Comparison of ENCODE assay signal across 8 cellular contexts in the genomic region with DNA sequence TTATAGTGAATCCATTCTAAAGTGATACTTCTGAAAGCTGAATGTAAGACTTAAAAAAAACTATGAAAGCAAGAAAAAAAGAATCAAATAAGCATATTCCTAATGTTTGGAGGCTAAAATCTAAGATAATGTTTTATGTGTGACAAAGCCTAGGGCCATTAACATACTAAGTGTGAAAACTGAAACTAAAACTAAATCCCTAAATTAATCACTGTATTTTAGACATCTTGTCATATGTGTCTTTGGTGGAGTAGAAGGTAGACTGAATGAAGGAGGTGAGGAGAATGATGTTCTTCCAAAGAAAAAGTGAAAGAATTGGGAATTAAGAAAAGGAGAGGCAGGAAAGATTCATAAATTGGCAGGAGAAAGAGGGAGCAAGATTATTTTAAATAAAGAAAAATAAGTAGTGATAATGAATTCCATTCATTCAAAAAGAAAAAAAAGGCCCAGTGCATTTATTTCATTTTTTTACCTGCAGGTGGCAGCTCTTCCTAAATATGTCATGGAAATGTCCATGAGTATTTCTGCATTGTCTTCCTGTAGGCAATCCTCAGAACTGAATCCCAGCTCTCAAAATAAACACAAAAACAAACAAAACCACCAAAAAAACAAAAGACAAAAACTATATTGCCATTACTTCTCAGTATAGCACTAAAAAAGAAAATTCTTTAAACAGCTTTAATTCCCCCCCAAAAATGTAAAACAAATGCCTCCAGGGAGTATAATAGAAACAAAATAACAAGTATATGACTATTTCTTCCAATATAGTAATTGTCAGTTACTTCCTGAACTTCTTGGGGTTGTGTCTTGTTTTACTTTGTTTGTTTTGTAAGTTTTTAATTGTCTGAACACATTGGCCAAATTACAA. TPM values are rescaled to one million over a fixed set of nuclear protein-coding genes. Genes with fewer than 3 reads are reported as not detected.
A peak's percentile ranks its signal among the peaks of the same experiment; 100 is the strongest.
DNase-seq lines count a peak whose midpoint lies in the region; ATAC-seq, FAIRE-seq and TF ChIP-seq lines count a peak whose summit lies in the region.

No MANE protein-coding gene starts in this region.

- H3K36me3 ChIP-seq in gastrocnemius medialis, result no peaks in the 10 kb centered on the region

- intact Hi-C loops in dorsolateral prefrontal cortex (cut with DNase I) (no loop called here), gastrocnemius medialis (cut with DNase I; ENCODE audit: low total_unique reads) (loop anchor here (1.0 to 5.0 kb wide), 2 partner anchors 18 to 53 kb away; no protein-coding TSS in a partner anchor)

- no peaks in the 10 kb centered on the region for H3K9me3 ChIP-seq in gastrocnemius medialis

- DNase-seq in AG10803 (ENCODE audit: low read depth), result peak; percentile 31
- DNase-seq in GM12892 (ENCODE audit: insufficient read length), result no peak
- DNase-seq in NCI-H69 (lab: John Stamatoyannopoulos, UW), result peak; percentile 54
- no peak for DNase-seq in dorsolateral prefrontal cortex
- no peak for DNase-seq in gastrocnemius medialis
- DNase-seq in SHP77 treated with DMSO at 0.1 percent for 48 hours (lab: John Stamatoyannopoulos, UW), result no peak

- in situ Hi-C loops in gastrocnemius medialis (cut with MboI; ENCODE audit: low sequenced_read_pairs in 4 of 4), result no loop called here

- no peak overlapping the region for H3K4me3 ChIP-seq in AG10803 (ENCODE audit: low read length)
- H3K4me3 ChIP-seq in dorsolateral prefrontal cortex, result no peak overlapping the region
- no peak overlapping the region for H3K4me3 ChIP-seq in gastrocnemius medialis

- TF ChIP-seq CTCF in AG10803 (conservative IDR thresholded peaks at IDR 0.05; ENCODE audit: low read length), result peak; percentile 49
- peak in 52 of 56 donors; percentile 27 to 72 (median 48) for TF ChIP-seq CTCF in dorsolateral prefrontal cortex (IDR thresholded peaks at IDR 0.05 in 54 of 56, conservative IDR thresholded peaks at IDR 0.05 in 2 of 56; ENCODE audit: low read depth in 1 of 56, partially characterized antibody in 56 of 56)
- TF ChIP-seq CTCF in gastrocnemius medialis (IDR thresholded peaks at IDR 0.05 in 4 of 5, conservative IDR thresholded peaks at IDR 0.05 in 1 of 5), result peak; percentile 27 to 55 (median 28)

- H3K27me3 ChIP-seq in dorsolateral prefrontal cortex, result no peaks in the 10 kb centered on the region
- no peaks in the 10 kb centered on the region for H3K27me3 ChIP-seq in gastrocnemius medialis

- peak; percentile 50 for FAIRE-seq in GM12892 (lab: Jason Lieb, UNC)

- TF ChIP-seq POLR2A in GM12892 (IDR thresholded peaks at IDR 0.05; ENCODE audit: low read depth, low read length), result no peak
- no peak for TF ChIP-seq POLR2A in gastrocnemius medialis (IDR thresholded peaks at IDR 0.05)

- H3K27ac ChIP-seq in dorsolateral prefrontal cortex (no peak overlapping the region), gastrocnemius medialis (no peak overlapping the region)

- ATAC-seq in gastrocnemius medialis (peak in 1 of 2 donors; percentile 49), GM21717 (IDR thresholded peaks at IDR 0.05; ENCODE audit: unreplicated experiment) (no peak), GM21825 (IDR thresholded peaks at IDR 0.05; ENCODE audit: unreplicated experiment) (no peak)

- no peaks in the 10 kb centered on the region for H3K4me1 ChIP-seq in gastrocnemius medialis

RNA-seq across cellular contexts. Expression of gene AP1AR, which starts 17.0 kb away (rescaled TPM):
- polyA plus RNA-seq in GM12892 (2012; ENCODE audit: missing spikeins), result 15.9 TPM
- total RNA-seq in dorsolateral prefrontal cortex, result 10 to 100 TPM; 10.1 to 30.2 (median 21.8) TPM
- total RNA-seq in gastrocnemius medialis, result 10 to 100 TPM in 3 of 4 donors, 1 to 10 TPM in 1; 8.9 to 21.5 (median 15.2) TPM

Comparison
In these comparisons a context has a peak if more than half of its experiments do, and no peak if none do; other contexts are left out.
1. DNase-seq: peak in AG10803 (single experiment) and NCI-H69 (single experiment); none in GM12892 (single experiment), dorsolateral prefrontal cortex (0 of 10), gastrocnemius medialis (0 of 2) and SHP77 treated with DMSO at 0.1 percent for 48 hours (single experiment).
2. Peak in every context shown above with its lines, with median percentiles within 50 percentile points of each other: CTCF ChIP-seq.